11 cellular contexts compared by ENCODE assay signal in genomic region chr3:14988988-14989394, GRCh38. TPM values are rescaled to one million over a fixed set of nuclear protein-coding genes. Genes with fewer than 3 reads are reported as not detected.
A peak's percentile ranks its signal among the peaks of the same experiment; 100 is the strongest.
DNase-seq lines count a peak whose midpoint lies in the region; ATAC-seq, FAIRE-seq and TF ChIP-seq lines count a peak whose summit lies in the region.
"Had no signal": no experiment of that assay in that cellular context is flagged by ENCODE, and none has a peak within 500 bp of the region (broad histone marks: within the 10 kb centered on the region; RNA-seq: fewer than 3 reads in every experiment).

No MANE protein-coding gene starts in this region.

- H3K9ac ChIP-seq in Karpas-422 (ENCODE audit: low read length), result peak overlapping the region; percentile 29

- no peaks in the 10 kb centered on the region for H3K9me2 ChIP-seq in Karpas-422 (replicated peaks; ENCODE audit: insufficient read depth, low read length)

- peaks cover 57% of the 10 kb centered on the region for H3K4me1 Mint-ChIP-seq in central memory CD8-positive, alpha-beta T cell

- H3K36me3 ChIP-seq in Karpas-422 (ENCODE audit: insufficient read depth, low read length), result no peaks in the 10 kb centered on the region; the same call in 1 of the 2 replicates

- no peak for FAIRE-seq in H54 (lab: Jason Lieb, UNC)
- FAIRE-seq: TTC549 had no signal

- DNase-seq in DMS 273 (lab: John Stamatoyannopoulos, UW; ENCODE audit: unreplicated experiment) (peak; percentile 14), DMS 273 treated with DMSO at 0.1 percent for 48 hours (lab: John Stamatoyannopoulos, UW) (no peak), Karpas-422 (peak; percentile 94), foreskin fibroblast (no peak), H54 (ENCODE audit: insufficient read length, low spot score) (no peak), cerebellum (ENCODE audit: low spot score) (no peak)
- DNase-seq in central memory CD8-positive, alpha-beta T cell (ENCODE audit: low spot score in 2 of 2), result peak in 1 of 2 donors; percentile 18
- DNase-seq: left cardiac atrium had no signal

- H3K79me2 ChIP-seq in Karpas-422 (ENCODE audit: low read length), result peaks cover 81% of the 10 kb centered on the region

- H2AFZ ChIP-seq in Karpas-422 (ENCODE audit: low read length), result no peak overlapping the region

- no peaks in the 10 kb centered on the region for H3K9me3 ChIP-seq in Karpas-422 (ENCODE audit: low read length)

- TF ChIP-seq POLR2A in H54 (IDR thresholded peaks at IDR 0.05; ENCODE audit: low read depth, low read length), result no peak

- no peak overlapping the region for H3K27ac Mint-ChIP-seq in central memory CD8-positive, alpha-beta T cell (ENCODE audit: low read depth)

- no peak for TF ChIP-seq CTCF in foreskin fibroblast (IDR thresholded peaks at IDR 0.05; ENCODE audit: low read depth, low read length)

- H3K27me3 ChIP-seq in Karpas-422 (ENCODE audit: low read length), result no peaks in the 10 kb centered on the region

- peak overlapping the region; percentile 68 for H3K4me2 ChIP-seq in Karpas-422 (ENCODE audit: low read depth, low read length, poor library complexity, severe bottlenecking)

- no peaks in the 10 kb centered on the region for H3K9me3 Mint-ChIP-seq in central memory CD8-positive, alpha-beta T cell

- peaks cover 49% of the 10 kb centered on the region for H3K4me1 ChIP-seq in Karpas-422 (ENCODE audit: low read length)

- H3K27me3 Mint-ChIP-seq in central memory CD8-positive, alpha-beta T cell, result no peaks in the 10 kb centered on the region

- H3K4me3 ChIP-seq in Karpas-422 (ENCODE audit: low read length), result peak overlapping the region; percentile 40
- no peak overlapping the region for H3K4me3 ChIP-seq in foreskin fibroblast (ENCODE audit: low read depth in 1 of 2, low read length in 2 of 2)

- ATAC-seq in GM21786 (IDR thresholded peaks at IDR 0.05; ENCODE audit: unreplicated experiment), result peak; percentile 100
- ATAC-seq in central memory CD8-positive, alpha-beta T cell (replicated peaks; ENCODE audit: extremely low read depth, poor library complexity, severe bottlenecking), result peak; percentile 98

- H3K36me3 Mint-ChIP-seq in central memory CD8-positive, alpha-beta T cell (ENCODE audit: insufficient read depth), result peaks cover 2% of the 10 kb centered on the region

- H3K4me3 Mint-ChIP-seq in central memory CD8-positive, alpha-beta T cell, result no peak overlapping the region

- no peaks in the 10 kb centered on the region for H4K20me1 ChIP-seq in Karpas-422 (ENCODE audit: insufficient read depth, low read depth, low read length)

- H3K27ac ChIP-seq in Karpas-422 (ENCODE audit: low read length), result peak overlapping the region; percentile 64
- H3K27ac ChIP-seq: 22Rv1 had no signal

RNA-seq across cellular contexts. Expression of gene NR2C2, which starts 41.6 kb away (rescaled TPM):
- 30.0 and 46.8 TPM in 2 replicates for total RNA-seq in Karpas-422 (2014; rRNA removed; shearing (Covaris generic); ENCODE audit: low replicate concordance)
- total RNA-seq in cerebellum, result 82.2 TPM

Comparison
In these comparisons a context has a peak if more than half of its experiments do, and no peak if none do; other contexts are left out.
1. DNase-seq: peak in DMS 273 (single experiment) and Karpas-422 (single experiment); none in DMS 273 treated with DMSO at 0.1 percent for 48 hours (single experiment), foreskin fibroblast (0 of 2), H54 (single experiment) and cerebellum (single experiment).